In genomic region chr17:18974407-18975149, GRCh38 we compare ENCODE assay signal across 19 cellular contexts. TPM values are rescaled to one million over a fixed set of nuclear protein-coding genes. Genes with fewer than 3 reads are reported as not detected.
DNase-seq lines count a peak whose midpoint lies in the region; ATAC-seq and TF ChIP-seq lines count a peak whose summit lies in the region.
"Had no signal": no experiment of that assay in that cellular context is flagged by ENCODE, and none has a peak within 500 bp of the region (broad histone marks: within the 10 kb centered on the region; RNA-seq: fewer than 3 reads in every experiment).

No MANE protein-coding gene starts in this region.

- H2AFZ ChIP-seq in IMR-90 (replicated peaks; ENCODE audit: low read length, poor library complexity): peak overlapping the region; percentile 48

- no peak overlapping the region for H3K4me3 ChIP-seq in IMR-90 (ENCODE audit: insufficient read depth, low read depth, low read length)
- no peak overlapping the region for H3K4me3 ChIP-seq in epithelial cell of esophagus (ENCODE audit: low read length)
- H3K4me3 ChIP-seq: heart left ventricle, left lung had no signal

- POLR2A ChIA-PET in activated CD8-positive, alpha-beta T cell treated with anti-CD3 and anti-CD28 coated beads for 36 hours (lab: Charles Lee): no interaction called here
- POLR2A ChIA-PET in activated CD8-positive, alpha-beta T cell treated with anti-CD3 and anti-CD28 coated beads, Interleukin-2, amount 10 ng/mL, durations not matched to agents 7 days and 5 days (lab: Charles Lee): no interaction called here
- POLR2A ChIA-PET in IMR-90 (lab: Charles Lee; ENCODE audit: unreplicated experiment): interaction anchor here (0.7 kb wide), 1 partner anchor 27 kb away, joined by 3 read pairs; no protein-coding TSS in a partner anchor

- ATAC-seq in activated CD8-positive, alpha-beta T cell treated with anti-CD3 and anti-CD28 coated beads for 36 hours: peak; percentile 77
- ATAC-seq in activated CD8-positive, alpha-beta T cell treated with anti-CD3 and anti-CD28 coated beads, Interleukin-2, amount 10 ng/mL, durations not matched to agents 7 days and 5 days: no peak
- no peak for ATAC-seq in IMR-90 (ENCODE audit: low read depth)
- no peak for ATAC-seq in HG03378 (IDR thresholded peaks at IDR 0.05; ENCODE audit: unreplicated experiment)
- ATAC-seq: heart left ventricle; left lung; naive thymus-derived CD4-positive, alpha-beta T cell; WTC11 had no signal

- CTCF ChIA-PET in activated CD8-positive, alpha-beta T cell treated with anti-CD3 and anti-CD28 coated beads for 36 hours (lab: Charles Lee): no interaction called here
- CTCF ChIA-PET in activated CD8-positive, alpha-beta T cell treated with anti-CD3 and anti-CD28 coated beads, Interleukin-2, amount 10 ng/mL, durations not matched to agents 7 days and 5 days (lab: Charles Lee): interaction anchor here (1.4 kb wide), 1 partner anchor 13 kb away, joined by 4 read pairs; no protein-coding TSS in a partner anchor
- CTCF ChIA-PET in IMR-90 (lab: Yijun Ruan, JAX): no interaction called here

- no peak for TF ChIP-seq RAD21 in IMR-90 (IDR thresholded peaks at IDR 0.05; ENCODE audit: low read length)

- WGBS in IMR-90 (ENCODE audit: extremely low coverage in 2 of 2, insufficient read length in 1 of 2), 2 experiments: 78% methylated on average over 5 of the region's 10 CpGs; no CpG with 5 or more reads in 1 of the 2 experiments

- TF ChIP-seq CTCF in activated CD8-positive, alpha-beta T cell treated with anti-CD3 and anti-CD28 coated beads for 36 hours (IDR thresholded peaks at IDR 0.05): no peak
- TF ChIP-seq CTCF in IMR-90 (conservative IDR thresholded peaks at IDR 0.05; ENCODE audit: low read depth, low read length): no peak
- TF ChIP-seq CTCF in epithelial cell of esophagus (IDR thresholded peaks at IDR 0.05; ENCODE audit: insufficient read depth, low read depth, low read length, missing control alignments): no peak

- H2AK9ac ChIP-seq in IMR-90 (replicated peaks; ENCODE audit: low read depth, low read length, poor library complexity): no peak overlapping the region

- no peaks in the 10 kb centered on the region for H3K4me1 ChIP-seq in IMR-90 (ENCODE audit: control insufficient read depth, insufficient read depth, low read length)
- H3K4me1 ChIP-seq: heart left ventricle had no signal

- H2AK5ac ChIP-seq in IMR-90 (ENCODE audit: low read depth, low read length): no peak overlapping the region

- H3K9me1 ChIP-seq in IMR-90 (ENCODE audit: insufficient read depth, low read length): peaks cover 9% of the 10 kb centered on the region

- dilution Hi-C loops in IMR-90 (cut with HindIII; ENCODE audit: low sequenced_read_pairs, unreplicated experiment): no loop called here

- peaks cover 14% of the 10 kb centered on the region for H3K4me1 Mint-ChIP-seq in activated CD8-positive, alpha-beta T cell treated with anti-CD3 and anti-CD28 coated beads for 36 hours (ENCODE audit: low read depth)
- H3K4me1 Mint-ChIP-seq in activated CD8-positive, alpha-beta T cell treated with anti-CD3 and anti-CD28 coated beads, Interleukin-2, amount 10 ng/mL, durations not matched to agents 7 days and 5 days (ENCODE audit: low read depth): no peaks in the 10 kb centered on the region

- H3K79me1 ChIP-seq in IMR-90 (ENCODE audit: low read depth in 1 of 2, low read length in 2 of 2): peaks cover 18 to 28% of the 10 kb centered on the region in 2 experiments

- no peak overlapping the region for H2BK5ac ChIP-seq in IMR-90 (ENCODE audit: low read depth, low read length, poor library complexity, severe bottlenecking)

- H3K9ac ChIP-seq in IMR-90 (ENCODE audit: low read depth, low read length): no peak overlapping the region

- no peak overlapping the region for H3K18ac ChIP-seq in IMR-90 (ENCODE audit: low read depth, low read length)

- no peak overlapping the region for H4K91ac ChIP-seq in IMR-90 (ENCODE audit: insufficient read depth, low read depth, low read length)

- no peak for TF ChIP-seq POLR2A in IMR-90 (IDR thresholded peaks at IDR 0.05; ENCODE audit: low read depth, low read length)

- no peaks in the 10 kb centered on the region for H3K9me3 Mint-ChIP-seq in activated CD8-positive, alpha-beta T cell treated with anti-CD3 and anti-CD28 coated beads for 36 hours
- no peaks in the 10 kb centered on the region for H3K9me3 Mint-ChIP-seq in activated CD8-positive, alpha-beta T cell treated with anti-CD3 and anti-CD28 coated beads, Interleukin-2, amount 10 ng/mL, durations not matched to agents 7 days and 5 days (ENCODE audit: insufficient read depth)
- H3K9me3 Mint-ChIP-seq: naive thymus-derived CD4-positive, alpha-beta T cell; WTC11 had no signal

- no peak overlapping the region for H3K4ac ChIP-seq in IMR-90 (ENCODE audit: low read depth, low read length)

- no peaks in the 10 kb centered on the region for H3K27me3 Mint-ChIP-seq in activated CD8-positive, alpha-beta T cell treated with anti-CD3 and anti-CD28 coated beads for 36 hours
- H3K27me3 Mint-ChIP-seq in activated CD8-positive, alpha-beta T cell treated with anti-CD3 and anti-CD28 coated beads, Interleukin-2, amount 10 ng/mL, durations not matched to agents 7 days and 5 days (ENCODE audit: low read depth): no peaks in the 10 kb centered on the region
- H3K27me3 Mint-ChIP-seq: naive thymus-derived CD4-positive, alpha-beta T cell had no signal

- H3K27me3 ChIP-seq in IMR-90 (ENCODE audit: control insufficient read depth, insufficient read depth, low read length): no peaks in the 10 kb centered on the region
- H3K27me3 ChIP-seq: heart left ventricle, left lung had no signal

- no peak overlapping the region for H2BK20ac ChIP-seq in IMR-90 (ENCODE audit: low read depth, low read length)

- peaks cover 4% of the 10 kb centered on the region for H3K36me3 Mint-ChIP-seq in activated CD8-positive, alpha-beta T cell treated with anti-CD3 and anti-CD28 coated beads for 36 hours (ENCODE audit: low read depth)
- H3K36me3 Mint-ChIP-seq in activated CD8-positive, alpha-beta T cell treated with anti-CD3 and anti-CD28 coated beads, Interleukin-2, amount 10 ng/mL, durations not matched to agents 7 days and 5 days (ENCODE audit: low read depth): no peaks in the 10 kb centered on the region

- H3K14ac ChIP-seq in IMR-90 (replicated peaks; ENCODE audit: low read depth, low read length): no peak overlapping the region

- no peaks in the 10 kb centered on the region for H4K20me1 ChIP-seq in IMR-90 (ENCODE audit: insufficient read depth, low read length)

- no peak overlapping the region for H3K27ac ChIP-seq in IMR-90 (ENCODE audit: insufficient read depth, low read length)
- H3K27ac ChIP-seq: heart left ventricle, left lung had no signal

- in situ Hi-C loops in IMR-90 (cut with MboI; ENCODE audit: low sequenced_read_pairs): no loop called here

- H4K5ac ChIP-seq in IMR-90 (ENCODE audit: low read depth, low read length): no peak overlapping the region

- H3K27ac Mint-ChIP-seq in activated CD8-positive, alpha-beta T cell treated with anti-CD3 and anti-CD28 coated beads for 36 hours: peak overlapping the region; percentile 38
- H3K27ac Mint-ChIP-seq in activated CD8-positive, alpha-beta T cell treated with anti-CD3 and anti-CD28 coated beads, Interleukin-2, amount 10 ng/mL, durations not matched to agents 7 days and 5 days: no peak overlapping the region
- H3K27ac Mint-ChIP-seq: naive thymus-derived CD4-positive, alpha-beta T cell; WTC11 had no signal

- H3K36me3 ChIP-seq in IMR-90 (ENCODE audit: control insufficient read depth, insufficient read depth, low read length): peaks cover 53% of the 10 kb centered on the region
- H3K36me3 ChIP-seq: heart left ventricle had no signal

- intact Hi-C loops in activated CD8-positive, alpha-beta T cell treated with anti-CD3 and anti-CD28 coated beads for 36 hours (cut with micrococcal nuclease): no loop called here
- intact Hi-C loops in IMR-90 (cut with micrococcal nuclease): no loop called here

- no peak overlapping the region for H2BK15ac ChIP-seq in IMR-90 (ENCODE audit: low read depth, low read length)

- H3K4me3 Mint-ChIP-seq in activated CD8-positive, alpha-beta T cell treated with anti-CD3 and anti-CD28 coated beads for 36 hours: no peak overlapping the region
- no peak overlapping the region for H3K4me3 Mint-ChIP-seq in activated CD8-positive, alpha-beta T cell treated with anti-CD3 and anti-CD28 coated beads, Interleukin-2, amount 10 ng/mL, durations not matched to agents 7 days and 5 days
- H3K4me3 Mint-ChIP-seq: naive thymus-derived CD4-positive, alpha-beta T cell; WTC11 had no signal

- H2BK120ac ChIP-seq in IMR-90 (ENCODE audit: low read depth, low read length): no peak overlapping the region

- no peak overlapping the region for H4K8ac ChIP-seq in IMR-90 (ENCODE audit: low read depth in 2 of 2, low read length in 2 of 2)

- H3K9me3 ChIP-seq in IMR-90 (ENCODE audit: control insufficient read depth, insufficient read depth, low read length): no peaks in the 10 kb centered on the region
- H3K9me3 ChIP-seq: heart left ventricle, left lung had no signal

- no peak overlapping the region for H3K23ac ChIP-seq in IMR-90 (ENCODE audit: low read depth, low read length)

- DNase-seq in activated CD8-positive, alpha-beta T cell treated with anti-CD3 and anti-CD28 coated beads for 36 hours: peak; percentile 62
- DNase-seq in activated CD8-positive, alpha-beta T cell treated with anti-CD3 and anti-CD28 coated beads, Interleukin-2, amount 10 ng/mL, durations not matched to agents 7 days and 5 days: no peak
- peak; percentile 40 for DNase-seq in IMR-90
- peak; percentile 91 for DNase-seq in epithelial cell of esophagus (ENCODE audit: low read depth)
- peak; percentile 26 for DNase-seq in stimulated activated CD4-positive, alpha-beta T cell treated with anti-CD3 and anti-CD28 coated beads, Interleukin-2, amount 100 ng/mL, for 4 hours (ENCODE audit: low read depth)
- DNase-seq in DMS114 treated with DMSO at 0.1 percent for 48 hours (lab: John Stamatoyannopoulos, UW; ENCODE audit: unreplicated experiment): no peak
- no peak for DNase-seq in CD1c-positive myeloid dendritic cell (ENCODE audit: extremely low spot score)
- DNase-seq: GOT3; heart left ventricle; Kasumi-1; left lung; naive thymus-derived CD4-positive, alpha-beta T cell; NCI-H187; NCI-H510A had no signal

- H3K4me2 ChIP-seq in IMR-90 (ENCODE audit: low read depth, low read length): no peak overlapping the region

- no peak overlapping the region for H3K56ac ChIP-seq in IMR-90 (ENCODE audit: extremely low read depth, insufficient read depth, low read length)

- BruUV-seq in IMR-90 (replicated peaks; lab: Mats Ljungman, UMichigan): no TSS peak

RNA-seq across cellular contexts. Expression of gene SLC5A10, which starts 22.6 kb away (rescaled TPM):
- total RNA-seq in activated CD8-positive, alpha-beta T cell treated with anti-CD3 and anti-CD28 coated beads for 36 hours: not detected
- not detected for total RNA-seq in activated CD8-positive, alpha-beta T cell treated with anti-CD3 and anti-CD28 coated beads, Interleukin-2, amount 10 ng/mL, durations not matched to agents 7 days and 5 days
- not detected in 2 replicates for total RNA-seq in IMR-90 (2012; rRNA removed)
- not detected in 2 replicates for polyA plus RNA-seq in IMR-90 (2012; rRNA removed)
- polyA plus RNA-seq in IMR-90 (2012; cell fraction: cytosol; rRNA removed): not detected in 2 replicates
- 0.04 TPM in 1 of 2 replicates, not detected in the other for polyA plus RNA-seq in IMR-90 (2012; cell fraction: nucleus; rRNA removed; ENCODE audit: low replicate concordance)
- total RNA-seq: chondrocyte, endothelial cell of umbilical vein, left lung, temporal lobe, WTC11 had no signal
- polyA plus RNA-seq: endothelial cell of umbilical vein had no signal

RNA-seq across cellular contexts. Expression of gene FAM83G, which starts 30.0 kb away (rescaled TPM):
- 10 to 100 TPM; 11.9 to 12.1 TPM for total RNA-seq in activated CD8-positive, alpha-beta T cell treated with anti-CD3 and anti-CD28 coated beads for 36 hours
- total RNA-seq in activated CD8-positive, alpha-beta T cell treated with anti-CD3 and anti-CD28 coated beads, Interleukin-2, amount 10 ng/mL, durations not matched to agents 7 days and 5 days: 1 to 10 TPM; 4.0 to 4.5 TPM
- 9.5 and 10.3 TPM in 2 replicates for total RNA-seq in IMR-90 (2012; rRNA removed)
- 12.6 and 14.1 TPM in 2 replicates for polyA plus RNA-seq in IMR-90 (2012; rRNA removed)
- polyA plus RNA-seq in IMR-90 (2012; cell fraction: cytosol; rRNA removed): 7.5 and 10.0 TPM in 2 replicates
- polyA plus RNA-seq in IMR-90 (2012; cell fraction: nucleus; rRNA removed; ENCODE audit: low replicate concordance): 16.3 and 36.3 TPM in 2 replicates

Comparison
In these comparisons a context has a peak if more than half of its experiments do, and no peak if none do; other contexts are left out.
1. DNase-seq: peak in activated CD8-positive, alpha-beta T cell treated with anti-CD3 and anti-CD28 coated beads for 36 hours (single experiment), IMR-90 (single experiment), epithelial cell of esophagus (single experiment) and stimulated activated CD4-positive, alpha-beta T cell treated with anti-CD3 and anti-CD28 coated beads, Interleukin-2, amount 100 ng/mL, for 4 hours (single experiment); none in activated CD8-positive, alpha-beta T cell treated with anti-CD3 and anti-CD28 coated beads, Interleukin-2, amount 10 ng/mL, durations not matched to agents 7 days and 5 days (single experiment), DMS114 treated with DMSO at 0.1 percent for 48 hours (single experiment) and CD1c-positive myeloid dendritic cell (single experiment).